ENCODE assay signal across 11 cellular contexts in genomic region chr17:49260922-49261291, GRCh38. TPM values are rescaled to one million over a fixed set of nuclear protein-coding genes. Genes with fewer than 3 reads are reported as not detected.
DNase-seq lines count a peak whose midpoint lies in the region; ATAC-seq, FAIRE-seq and TF ChIP-seq lines count a peak whose summit lies in the region.
"Had no signal": no experiment of that assay in that cellular context is flagged by ENCODE, and none has a peak within 500 bp of the region (broad histone marks: within the 10 kb centered on the region; RNA-seq: fewer than 3 reads in every experiment).

No MANE protein-coding gene starts in this region.

- TF ChIP-seq POLR2A in HepG2 (IDR thresholded peaks at IDR 0.05; ENCODE audit: insufficient read depth in 1 of 2, low read depth in 2 of 2, low read length in 2 of 2) (no peak), body of pancreas (IDR thresholded peaks at IDR 0.05) (no peak)

- POLR2A ChIA-PET in HepG2 (lab: Yijun Ruan, JAX): no interaction called here

- peak overlapping the region; percentile 31; the same call in 1 of the 2 replicates for H3K9ac ChIP-seq in HepG2 (ENCODE audit: insufficient read depth, low read depth, low read length)

- peak overlapping the region; percentile 35 for H2AFZ ChIP-seq in HepG2 (ENCODE audit: low read length)

- H3K36me3 ChIP-seq in HepG2 (replicated peaks in 1 of 2; ENCODE audit: control insufficient read depth in 1 of 2, insufficient read depth in 2 of 2, low read length in 2 of 2) (no peaks in the 10 kb centered on the region), tibial artery (no peaks in the 10 kb centered on the region), body of pancreas (replicated peaks in 1 of 2; ENCODE audit: insufficient read depth in 1 of 2, low read depth in 2 of 2) (no peaks in the 10 kb centered on the region)

- intact Hi-C loops in HepG2 (cut with micrococcal nuclease; ENCODE audit: unreplicated experiment) (no loop called here), tibial artery (cut with DNase I; ENCODE audit: low total_unique reads) (no loop called here), body of pancreas (cut with DNase I) (no loop called here)

- no peaks in the 10 kb centered on the region for H3K79me2 ChIP-seq in HepG2 (ENCODE audit: insufficient read depth, low read length)

- FAIRE-seq in HepG2 (lab: Jason Lieb, UNC): no peak

- H3K27me3 ChIP-seq in HepG2 (ENCODE audit: control insufficient read depth in 1 of 2, insufficient read depth in 2 of 2, low read length in 2 of 2) (peaks cover 2 to 25% of the 10 kb centered on the region in 2 experiments; a peak in 4 of 5 replicates), tibial artery (no peaks in the 10 kb centered on the region), body of pancreas (no peaks in the 10 kb centered on the region)

- peaks cover 8% of the 10 kb centered on the region for H3K27me3 Mint-ChIP-seq in activated T-cell treated with anti-CD3 and anti-CD28 coated beads, Interleukin-2, amount 50 U/mL, for 24 hours
- peaks cover 5% of the 10 kb centered on the region for H3K27me3 Mint-ChIP-seq in activated naive CD8-positive, alpha-beta T cell

- CTCF ChIA-PET in HepG2 (lab: Yijun Ruan, JAX; ENCODE audit: low intra/inter-chr PET ratio, low total read pairs): no interaction called here

- H3K9me3 Mint-ChIP-seq in activated T-cell treated with anti-CD3 and anti-CD28 coated beads, Interleukin-2, amount 50 U/mL, for 24 hours: no peaks in the 10 kb centered on the region
- H3K9me3 Mint-ChIP-seq in activated naive CD8-positive, alpha-beta T cell (ENCODE audit: low read depth): no peaks in the 10 kb centered on the region

- H3K4me2 ChIP-seq in HepG2 (ENCODE audit: low read depth, low read length): peak overlapping the region; percentile 99

- no peaks in the 10 kb centered on the region for H3K9me3 ChIP-seq in HepG2 (ENCODE audit: low read length)
- H3K9me3 ChIP-seq in tibial artery: no peaks in the 10 kb centered on the region
- no peaks in the 10 kb centered on the region for H3K9me3 ChIP-seq in body of pancreas

- H3K4me1 Mint-ChIP-seq in activated T-cell treated with anti-CD3 and anti-CD28 coated beads, Interleukin-2, amount 50 U/mL, for 24 hours (ENCODE audit: low read depth): peaks cover 12% of the 10 kb centered on the region
- peaks cover 7% of the 10 kb centered on the region for H3K4me1 Mint-ChIP-seq in activated naive CD8-positive, alpha-beta T cell (ENCODE audit: low read depth)

- TF ChIP-seq RAD21 in HepG2 (CRISPR knock-in tag; IDR thresholded peaks at IDR 0.05): no peak

- peak overlapping the region; percentile 78 for H3K4me3 Mint-ChIP-seq in activated T-cell treated with anti-CD3 and anti-CD28 coated beads, Interleukin-2, amount 50 U/mL, for 24 hours
- H3K4me3 Mint-ChIP-seq in activated naive CD8-positive, alpha-beta T cell: peak overlapping the region; percentile 85

- H3K27ac ChIP-seq in HepG2 (ENCODE audit: extremely low read length, insufficient read depth, low read length) (no peak overlapping the region), tibial artery (peak overlapping the region; percentile 69 to 84), body of pancreas (peak overlapping the region in 2 of 4 donors; percentile 45 to 53)
- H3K27ac ChIP-seq: C4-2B had no signal

- TF ChIP-seq EP300 in HepG2 (IDR thresholded peaks at IDR 0.05; ENCODE audit: low read depth in 2 of 2, low read length in 2 of 2) (no peak), HepG2 (CRISPR knock-in tag; IDR thresholded peaks at IDR 0.05; ENCODE audit: borderline replicate concordance) (no peak)

- peaks cover 13% of the 10 kb centered on the region for H3K4me1 ChIP-seq in HepG2 (ENCODE audit: insufficient read depth, low read length)
- H3K4me1 ChIP-seq in tibial artery: peaks cover 0 to 9% (median 4%) of the 10 kb centered on the region in 4 donors
- H3K4me1 ChIP-seq in body of pancreas: peaks cover 12% of the 10 kb centered on the region

- no peak for DNase-seq in activated T-cell treated with anti-CD3 and anti-CD28 coated beads, Interleukin-2, amount 50 U/mL, for 24 hours
- DNase-seq in activated T-cell treated with anti-CD3 and anti-CD28 coated beads for 4 hours (no peak), HepG2 (ENCODE audit: low spot score) (no peak), tibial artery (no peak), body of pancreas (no peak), NCI-H187 (lab: John Stamatoyannopoulos, UW) (no peak), ureter (ENCODE audit: low spot score) (no peak)
- DNase-seq: NCI-H2029 treated with DMSO at 0.1 percent for 48 hours had no signal

- H3K36me3 Mint-ChIP-seq in activated T-cell treated with anti-CD3 and anti-CD28 coated beads, Interleukin-2, amount 50 U/mL, for 24 hours (ENCODE audit: low read depth): no peaks in the 10 kb centered on the region
- H3K36me3 Mint-ChIP-seq in activated naive CD8-positive, alpha-beta T cell: no peaks in the 10 kb centered on the region

- 73% methylated on average over 7 of the region's 7 CpGs for WGBS in HepG2 (ENCODE audit: low lambda C conversion rate)
- 77% methylated on average over 7 of the region's 7 CpGs for WGBS in body of pancreas, 2 donors

- TF ChIP-seq CTCF in HepG2 (CRISPR knock-in tag; IDR thresholded peaks at IDR 0.05) (no peak), tibial artery (IDR thresholded peaks at IDR 0.05) (no peak), body of pancreas (IDR thresholded peaks at IDR 0.05) (no peak)

- no peaks in the 10 kb centered on the region for H4K20me1 ChIP-seq in HepG2 (ENCODE audit: insufficient read depth, low read length)

- peak; percentile 27 for ATAC-seq in HepG2
- no peak for ATAC-seq in body of pancreas

- in situ Hi-C loops in HepG2 (cut with HindIII; ENCODE audit: extremely low pct_ligation_motif_present, low pct_unique_long_range_greater_than_20kb): no loop called here

- peak overlapping the region; percentile 81 for H3K27ac Mint-ChIP-seq in activated T-cell treated with anti-CD3 and anti-CD28 coated beads, Interleukin-2, amount 50 U/mL, for 24 hours
- H3K27ac Mint-ChIP-seq in activated naive CD8-positive, alpha-beta T cell: peak overlapping the region; percentile 67

- BruUV-seq in HepG2 (replicated peaks; lab: Mats Ljungman, UMichigan): no TSS peak

- H3K4me3 ChIP-seq in HepG2 (replicated peaks in 1 of 3; ENCODE audit: insufficient read depth in 1 of 3, low read depth in 2 of 3, low read length in 3 of 3): peak overlapping the region in 2 of 3 experiments; percentile 55 to 76; a peak in 4 of 6 replicates
- peak overlapping the region; percentile 56 to 77 for H3K4me3 ChIP-seq in tibial artery
- no peak overlapping the region for H3K4me3 ChIP-seq in body of pancreas

RNA-seq across cellular contexts. Expression of gene PHOSPHO1, which starts 30.3 kb away (rescaled TPM):
- not detected in 2 replicates for total RNA-seq in HepG2 (2016; rRNA removed; fragmentation: Illumina TruSeq; extraction: Trizol)
- not detected in 2 replicates for total RNA-seq in HepG2 (2016; cell fraction: cytosol; rRNA removed; fragmentation: Illumina TruSeq; extraction: Trizol; ENCODE audit: low read depth)
- total RNA-seq in HepG2 (2016; cell fraction: insoluble cytoplasmic fraction; rRNA removed; fragmentation: Illumina TruSeq; extraction: Trizol): not detected in 2 replicates
- total RNA-seq in HepG2 (2016; cell fraction: membrane; rRNA removed; fragmentation: Illumina TruSeq; extraction: Trizol): not detected in 2 replicates
- not detected in 2 replicates for total RNA-seq in HepG2 (2016; cell fraction: nucleus; rRNA removed; fragmentation: Illumina TruSeq; extraction: Trizol)
- polyA plus RNA-seq in HepG2 (2011; rRNA removed): not detected in 2 replicates
- polyA plus RNA-seq in HepG2 (2011; cell fraction: cytosol; rRNA removed): not detected in 2 replicates
- polyA plus RNA-seq in HepG2 (2011; cell fraction: nucleus; rRNA removed): not detected in 2 replicates
- not detected in 2 replicates for polyA plus RNA-seq in HepG2 (2012)
- not detected in 2 replicates for polyA plus RNA-seq in HepG2 (2016; cell fraction: cytosol; fragmentation: Illumina TruSeq; extraction: Trizol; ENCODE audit: low read depth)
- not detected in 2 replicates for polyA plus RNA-seq in HepG2 (2016; cell fraction: insoluble cytoplasmic fraction; fragmentation: Illumina TruSeq; extraction: Trizol; ENCODE audit: low read depth)
- polyA plus RNA-seq in HepG2 (2016; cell fraction: membrane; fragmentation: Illumina TruSeq; extraction: Trizol; ENCODE audit: low read depth): 0.16 TPM in 1 of 2 replicates, not detected in the other
- polyA plus RNA-seq in HepG2 (2016; cell fraction: nucleus; fragmentation: Illumina TruSeq; extraction: Trizol; ENCODE audit: insufficient read depth, low read depth): not detected in 2 replicates
- 0.72 TPM in 1 of 2 replicates, not detected in the other for polyA minus RNA-seq in HepG2 (2011; rRNA and poly(A)+ RNA removed; ENCODE audit: low replicate concordance)
- not detected in 2 replicates for polyA minus RNA-seq in HepG2 (2011; cell fraction: cytosol; rRNA and poly(A)+ RNA removed)
- polyA minus RNA-seq in HepG2 (2011; cell fraction: nucleus; rRNA and poly(A)+ RNA removed): not detected in 2 replicates
- total RNA-seq in body of pancreas: 10 to 100 TPM in 1 of 2 donors, not detected in 1; 13.5 TPM
- total RNA-seq in ureter: 0.34 TPM
- total RNA-seq: subcutaneous adipose tissue had no signal

RNA-seq across cellular contexts. Expression of gene ABI3, which starts 50.4 kb away (rescaled TPM):
- total RNA-seq in HepG2 (2016; rRNA removed; fragmentation: Illumina TruSeq; extraction: Trizol) (not detected in 2 replicates), body of pancreas (1 to 10 TPM; 4.9 to 6.3 TPM), ureter (15.2 TPM)
- total RNA-seq in HepG2 (2016; cell fraction: cytosol; rRNA removed; fragmentation: Illumina TruSeq; extraction: Trizol; ENCODE audit: low read depth): not detected in 2 replicates
- not detected in 2 replicates for total RNA-seq in HepG2 (2016; cell fraction: insoluble cytoplasmic fraction; rRNA removed; fragmentation: Illumina TruSeq; extraction: Trizol)
- not detected in 2 replicates for total RNA-seq in HepG2 (2016; cell fraction: membrane; rRNA removed; fragmentation: Illumina TruSeq; extraction: Trizol)
- not detected in 2 replicates for total RNA-seq in HepG2 (2016; cell fraction: nucleus; rRNA removed; fragmentation: Illumina TruSeq; extraction: Trizol)
- polyA plus RNA-seq in HepG2 (2011; rRNA removed): not detected in 2 replicates
- 0.04 TPM in 1 of 2 replicates, not detected in the other for polyA plus RNA-seq in HepG2 (2011; cell fraction: cytosol; rRNA removed)
- polyA plus RNA-seq in HepG2 (2011; cell fraction: nucleus; rRNA removed): not detected in 2 replicates
- not detected in 2 replicates for polyA plus RNA-seq in HepG2 (2012)
- polyA plus RNA-seq in HepG2 (2016; cell fraction: cytosol; fragmentation: Illumina TruSeq; extraction: Trizol; ENCODE audit: low read depth): not detected in 2 replicates
- polyA plus RNA-seq in HepG2 (2016; cell fraction: insoluble cytoplasmic fraction; fragmentation: Illumina TruSeq; extraction: Trizol; ENCODE audit: low read depth): not detected in 2 replicates
- polyA plus RNA-seq in HepG2 (2016; cell fraction: membrane; fragmentation: Illumina TruSeq; extraction: Trizol; ENCODE audit: low read depth): not detected in 2 replicates
- polyA plus RNA-seq in HepG2 (2016; cell fraction: nucleus; fragmentation: Illumina TruSeq; extraction: Trizol; ENCODE audit: insufficient read depth, low read depth): not detected in 2 replicates
- not detected in 2 replicates for polyA minus RNA-seq in HepG2 (2011; rRNA and poly(A)+ RNA removed; ENCODE audit: low replicate concordance)
- not detected in 2 replicates for polyA minus RNA-seq in HepG2 (2011; cell fraction: cytosol; rRNA and poly(A)+ RNA removed)
- polyA minus RNA-seq in HepG2 (2011; cell fraction: nucleus; rRNA and poly(A)+ RNA removed): not detected in 2 replicates

RNA-seq across cellular contexts. Expression of gene GNGT2, which starts 50.5 kb away (rescaled TPM):
- total RNA-seq in HepG2 (2016; rRNA removed; fragmentation: Illumina TruSeq; extraction: Trizol): not detected in 2 replicates
- total RNA-seq in HepG2 (2016; cell fraction: cytosol; rRNA removed; fragmentation: Illumina TruSeq; extraction: Trizol; ENCODE audit: low read depth): not detected in 2 replicates
- total RNA-seq in HepG2 (2016; cell fraction: insoluble cytoplasmic fraction; rRNA removed; fragmentation: Illumina TruSeq; extraction: Trizol): not detected in 2 replicates
- not detected in 2 replicates for total RNA-seq in HepG2 (2016; cell fraction: membrane; rRNA removed; fragmentation: Illumina TruSeq; extraction: Trizol)
- total RNA-seq in HepG2 (2016; cell fraction: nucleus; rRNA removed; fragmentation: Illumina TruSeq; extraction: Trizol): not detected in 2 replicates
- polyA plus RNA-seq in HepG2 (2011; rRNA removed): not detected in 2 replicates
- polyA plus RNA-seq in HepG2 (2011; cell fraction: cytosol; rRNA removed): not detected in 2 replicates
- polyA plus RNA-seq in HepG2 (2011; cell fraction: nucleus; rRNA removed): not detected in 2 replicates
- polyA plus RNA-seq in HepG2 (2012): not detected in 2 replicates
- polyA plus RNA-seq in HepG2 (2016; cell fraction: cytosol; fragmentation: Illumina TruSeq; extraction: Trizol; ENCODE audit: low read depth): not detected in 2 replicates
- polyA plus RNA-seq in HepG2 (2016; cell fraction: insoluble cytoplasmic fraction; fragmentation: Illumina TruSeq; extraction: Trizol; ENCODE audit: low read depth): not detected in 2 replicates
- polyA plus RNA-seq in HepG2 (2016; cell fraction: membrane; fragmentation: Illumina TruSeq; extraction: Trizol; ENCODE audit: low read depth): not detected in 2 replicates
- not detected in 2 replicates for polyA plus RNA-seq in HepG2 (2016; cell fraction: nucleus; fragmentation: Illumina TruSeq; extraction: Trizol; ENCODE audit: insufficient read depth, low read depth)
- polyA minus RNA-seq in HepG2 (2011; rRNA and poly(A)+ RNA removed; ENCODE audit: low replicate concordance): not detected in 2 replicates
- not detected in 2 replicates for polyA minus RNA-seq in HepG2 (2011; cell fraction: cytosol; rRNA and poly(A)+ RNA removed)
- polyA minus RNA-seq in HepG2 (2011; cell fraction: nucleus; rRNA and poly(A)+ RNA removed): not detected in 2 replicates
- 10 to 100 TPM in 1 of 2 donors, not detected in 1; 16.8 TPM for total RNA-seq in body of pancreas
- total RNA-seq in ureter: 2.9 TPM

Comparison
In these comparisons a context has a peak if more than half of its experiments do, and no peak if none do; other contexts are left out.
1. H3K4me3 ChIP-seq: peak in HepG2 (2 of 3) and tibial artery (2 of 2); none in body of pancreas (0 of 2).